4 cellular contexts compared by ENCODE assay signal in genomic region chr1:47265529-47265928, GRCh38. TPM values are rescaled to one million over a fixed set of nuclear protein-coding genes. Genes with fewer than 3 reads are reported as not detected.
"Had no signal": no experiment of that assay in that cellular context is flagged by ENCODE, and none has a peak within 500 bp of the region (broad histone marks: within the 10 kb centered on the region; RNA-seq: fewer than 3 reads in every experiment).

No MANE protein-coding gene starts in this region.

RNA-seq across cellular contexts. Expression of gene TAL1, which starts 33.5 kb away (rescaled TPM):
- total RNA-seq: GM23338, H9, HT-29, IMR-90 had no signal
- polyA plus RNA-seq: GM23338, IMR-90 had no signal
